1 cellular context compared by ENCODE assay signal in the genomic region with DNA sequence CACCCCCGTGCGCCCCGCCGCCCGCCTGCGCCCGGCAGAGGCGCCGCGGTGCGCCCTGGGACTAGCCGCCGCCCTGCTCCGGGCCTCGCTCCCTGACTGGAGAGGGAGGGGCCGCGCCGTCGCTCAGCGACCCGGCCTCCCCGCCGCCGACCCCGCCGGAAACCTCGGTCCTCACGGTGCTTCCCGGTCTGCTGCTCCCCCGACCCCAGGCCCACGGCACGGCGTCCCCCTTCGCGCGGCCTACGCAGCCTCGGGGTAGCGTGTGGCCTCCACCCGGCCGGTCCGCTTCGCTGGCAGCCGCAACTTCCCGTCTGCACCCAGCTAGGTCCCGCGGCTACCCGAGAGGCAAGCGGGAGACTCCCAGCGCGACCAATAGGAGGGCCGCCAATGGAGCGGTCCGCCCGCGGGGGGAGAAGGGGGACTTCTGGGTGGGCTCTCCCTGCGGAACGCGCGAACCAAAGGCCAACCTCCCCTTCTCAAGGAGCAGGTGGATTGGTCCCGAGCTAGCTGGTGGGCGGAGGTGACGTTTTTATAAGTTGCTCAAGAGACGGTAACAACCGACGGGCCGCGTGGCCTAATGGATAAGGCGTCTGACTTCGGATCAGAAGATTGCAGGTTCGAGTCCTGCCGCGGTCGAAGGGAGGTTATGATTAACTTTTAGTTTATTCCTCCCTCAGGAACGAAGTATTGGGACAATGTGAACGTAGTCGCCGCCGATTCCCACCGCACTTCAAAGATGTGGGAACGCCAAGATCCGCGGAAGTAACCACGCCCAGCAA.
A peak's percentile ranks its signal among the peaks of the same experiment; 100 is the strongest.
TF ChIP-seq lines count a peak whose summit lies in the region.

A gene (minus strand): TSS at position 315 of the 779 bp plus-strand sequence. CDS start 1,070 bp downstream, outside the sequence.

TF ChIP-seq in HepG2, 621 proteins besides CTCF, POLR2A, EP300 and RAD21 (continued from another document and continues in another):
- TF ChIP-seq, protein P1, sequence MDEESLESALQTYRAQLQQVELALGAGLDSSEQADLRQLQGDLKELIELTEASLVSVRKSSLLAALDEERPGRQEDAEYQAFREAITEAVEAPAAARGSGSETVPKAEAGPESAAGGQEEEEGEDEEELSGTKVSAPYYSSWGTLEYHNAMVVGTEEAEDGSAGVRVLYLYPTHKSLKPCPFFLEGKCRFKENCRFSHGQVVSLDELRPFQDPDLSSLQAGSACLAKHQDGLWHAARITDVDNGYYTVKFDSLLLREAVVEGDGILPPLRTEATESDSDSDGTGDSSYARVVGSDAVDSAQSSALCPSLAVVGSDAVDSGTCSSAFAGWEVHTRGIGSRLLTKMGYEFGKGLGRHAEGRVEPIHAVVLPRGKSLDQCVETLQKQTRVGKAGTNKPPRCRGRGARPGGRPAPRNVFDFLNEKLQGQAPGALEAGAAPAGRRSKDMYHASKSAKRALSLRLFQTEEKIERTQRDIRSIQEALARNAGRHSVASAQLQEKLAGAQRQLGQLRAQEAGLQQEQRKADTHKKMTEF (CRISPR knock-in tag; IDR thresholded peaks at IDR 0.05): peak; percentile 93
- TF ChIP-seq, protein P2, sequence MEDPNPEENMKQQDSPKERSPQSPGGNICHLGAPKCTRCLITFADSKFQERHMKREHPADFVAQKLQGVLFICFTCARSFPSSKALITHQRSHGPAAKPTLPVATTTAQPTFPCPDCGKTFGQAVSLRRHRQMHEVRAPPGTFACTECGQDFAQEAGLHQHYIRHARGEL (CRISPR knock-in tag; IDR thresholded peaks at IDR 0.05): no peak
- TF ChIP-seq RBFOX2 (IDR thresholded peaks at IDR 0.05; ENCODE audit: low read depth, low read length): peak; percentile 97
- TF ChIP-seq, protein P3, sequence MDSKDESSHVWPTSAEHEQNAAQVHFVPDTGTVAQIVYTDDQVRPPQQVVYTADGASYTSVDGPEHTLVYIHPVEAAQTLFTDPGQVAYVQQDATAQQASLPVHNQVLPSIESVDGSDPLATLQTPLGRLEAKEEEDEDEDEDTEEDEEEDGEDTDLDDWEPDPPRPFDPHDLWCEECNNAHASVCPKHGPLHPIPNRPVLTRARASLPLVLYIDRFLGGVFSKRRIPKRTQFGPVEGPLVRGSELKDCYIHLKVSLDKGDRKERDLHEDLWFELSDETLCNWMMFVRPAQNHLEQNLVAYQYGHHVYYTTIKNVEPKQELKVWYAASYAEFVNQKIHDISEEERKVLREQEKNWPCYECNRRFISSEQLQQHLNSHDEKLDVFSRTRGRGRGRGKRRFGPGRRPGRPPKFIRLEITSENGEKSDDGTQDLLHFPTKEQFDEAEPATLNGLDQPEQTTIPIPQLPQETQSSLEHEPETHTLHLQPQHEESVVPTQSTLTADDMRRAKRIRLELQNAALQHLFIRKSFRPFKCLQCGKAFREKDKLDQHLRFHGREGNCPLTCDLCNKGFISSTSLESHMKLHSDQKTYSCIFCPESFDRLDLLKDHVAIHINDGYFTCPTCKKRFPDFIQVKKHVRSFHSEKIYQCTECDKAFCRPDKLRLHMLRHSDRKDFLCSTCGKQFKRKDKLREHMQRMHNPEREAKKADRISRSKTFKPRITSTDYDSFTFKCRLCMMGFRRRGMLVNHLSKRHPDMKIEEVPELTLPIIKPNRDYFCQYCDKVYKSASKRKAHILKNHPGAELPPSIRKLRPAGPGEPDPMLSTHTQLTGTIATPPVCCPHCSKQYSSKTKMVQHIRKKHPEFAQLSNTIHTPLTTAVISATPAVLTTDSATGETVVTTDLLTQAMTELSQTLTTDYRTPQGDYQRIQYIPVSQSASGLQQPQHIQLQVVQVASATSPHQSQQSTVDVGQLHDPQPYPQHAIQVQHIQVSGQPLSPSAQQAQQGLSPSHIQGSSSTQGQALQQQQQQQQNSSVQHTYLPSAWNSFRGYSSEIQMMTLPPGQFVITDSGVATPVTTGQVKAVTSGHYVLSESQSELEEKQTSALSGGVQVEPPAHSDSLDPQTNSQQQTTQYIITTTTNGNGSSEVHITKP (CRISPR knock-in tag; IDR thresholded peaks at IDR 0.05; ENCODE audit: low read depth): peak; percentile 100
- peak; percentile 96 for TF ChIP-seq RBM22 (optimal IDR thresholded peaks at IDR 0.05; ENCODE audit: low read length)
- TF ChIP-seq ZNF777 (CRISPR knock-in tag; IDR thresholded peaks at IDR 0.05): peak; percentile 99
- TF ChIP-seq, protein P4, sequence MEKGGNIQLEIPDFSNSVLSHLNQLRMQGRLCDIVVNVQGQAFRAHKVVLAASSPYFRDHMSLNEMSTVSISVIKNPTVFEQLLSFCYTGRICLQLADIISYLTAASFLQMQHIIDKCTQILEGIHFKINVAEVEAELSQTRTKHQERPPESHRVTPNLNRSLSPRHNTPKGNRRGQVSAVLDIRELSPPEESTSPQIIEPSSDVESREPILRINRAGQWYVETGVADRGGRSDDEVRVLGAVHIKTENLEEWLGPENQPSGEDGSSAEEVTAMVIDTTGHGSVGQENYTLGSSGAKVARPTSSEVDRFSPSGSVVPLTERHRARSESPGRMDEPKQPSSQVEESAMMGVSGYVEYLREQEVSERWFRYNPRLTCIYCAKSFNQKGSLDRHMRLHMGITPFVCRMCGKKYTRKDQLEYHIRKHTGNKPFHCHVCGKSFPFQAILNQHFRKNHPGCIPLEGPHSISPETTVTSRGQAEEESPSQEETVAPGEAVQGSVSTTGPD (CRISPR knock-in tag; IDR thresholded peaks at IDR 0.05): no peak
- 0 out of 2 replicates have a peak, but pooled peaks have one; percentile 45 for TF ChIP-seq ZBTB42 (CRISPR knock-in tag; IDR thresholded peaks at IDR 0.05)
- no peak for TF ChIP-seq SRSF9 (IDR thresholded peaks at IDR 0.05; ENCODE audit: borderline replicate concordance, insufficient read depth, low read depth, low read length, poor library complexity, severe bottlenecking)
- peak; percentile 71 for TF ChIP-seq MEF2D (CRISPR knock-in tag; IDR thresholded peaks at IDR 0.05)
- TF ChIP-seq, protein P5, sequence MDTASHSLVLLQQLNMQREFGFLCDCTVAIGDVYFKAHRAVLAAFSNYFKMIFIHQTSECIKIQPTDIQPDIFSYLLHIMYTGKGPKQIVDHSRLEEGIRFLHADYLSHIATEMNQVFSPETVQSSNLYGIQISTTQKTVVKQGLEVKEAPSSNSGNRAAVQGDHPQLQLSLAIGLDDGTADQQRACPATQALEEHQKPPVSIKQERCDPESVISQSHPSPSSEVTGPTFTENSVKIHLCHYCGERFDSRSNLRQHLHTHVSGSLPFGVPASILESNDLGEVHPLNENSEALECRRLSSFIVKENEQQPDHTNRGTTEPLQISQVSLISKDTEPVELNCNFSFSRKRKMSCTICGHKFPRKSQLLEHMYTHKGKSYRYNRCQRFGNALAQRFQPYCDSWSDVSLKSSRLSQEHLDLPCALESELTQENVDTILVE (CRISPR knock-in tag; IDR thresholded peaks at IDR 0.05): peak; percentile 80
- TF ChIP-seq, protein P6, sequence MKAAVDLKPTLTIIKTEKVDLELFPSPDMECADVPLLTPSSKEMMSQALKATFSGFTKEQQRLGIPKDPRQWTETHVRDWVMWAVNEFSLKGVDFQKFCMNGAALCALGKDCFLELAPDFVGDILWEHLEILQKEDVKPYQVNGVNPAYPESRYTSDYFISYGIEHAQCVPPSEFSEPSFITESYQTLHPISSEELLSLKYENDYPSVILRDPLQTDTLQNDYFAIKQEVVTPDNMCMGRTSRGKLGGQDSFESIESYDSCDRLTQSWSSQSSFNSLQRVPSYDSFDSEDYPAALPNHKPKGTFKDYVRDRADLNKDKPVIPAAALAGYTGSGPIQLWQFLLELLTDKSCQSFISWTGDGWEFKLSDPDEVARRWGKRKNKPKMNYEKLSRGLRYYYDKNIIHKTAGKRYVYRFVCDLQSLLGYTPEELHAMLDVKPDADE (CRISPR knock-in tag; IDR thresholded peaks at IDR 0.05): no peak
- no peak for TF ChIP-seq ZFP82 (CRISPR knock-in tag; IDR thresholded peaks at IDR 0.05; ENCODE audit: borderline replicate concordance)
- TF ChIP-seq HDAC1 (CRISPR knock-in tag; IDR thresholded peaks at IDR 0.05): peak; percentile 82
- peak; percentile 28; the same call in 1 of the 2 replicates for TF ChIP-seq EED (CRISPR knock-in tag; IDR thresholded peaks at IDR 0.05)
- TF ChIP-seq NR2F1 (CRISPR knock-in tag; IDR thresholded peaks at IDR 0.05): 0 out of 4 replicates have a peak, but pooled peaks of 1 of the 2 experiments have one; percentile 4
- peak; percentile 66; the same call in 1 of the 2 replicates for TF ChIP-seq HOXA9 (CRISPR knock-in tag; IDR thresholded peaks at IDR 0.05; ENCODE audit: borderline replicate concordance)
- no peak for TF ChIP-seq MEIS1 (CRISPR knock-in tag; IDR thresholded peaks at IDR 0.05; ENCODE audit: borderline replicate concordance)
- TF ChIP-seq SMC3 (IDR thresholded peaks at IDR 0.05; ENCODE audit: low read length): no peak
- TF ChIP-seq RXRB (CRISPR knock-in tag; IDR thresholded peaks at IDR 0.05; ENCODE audit: borderline replicate concordance): peak; percentile 60; the same call in 1 of the 2 replicates
- TF ChIP-seq, protein P7, sequence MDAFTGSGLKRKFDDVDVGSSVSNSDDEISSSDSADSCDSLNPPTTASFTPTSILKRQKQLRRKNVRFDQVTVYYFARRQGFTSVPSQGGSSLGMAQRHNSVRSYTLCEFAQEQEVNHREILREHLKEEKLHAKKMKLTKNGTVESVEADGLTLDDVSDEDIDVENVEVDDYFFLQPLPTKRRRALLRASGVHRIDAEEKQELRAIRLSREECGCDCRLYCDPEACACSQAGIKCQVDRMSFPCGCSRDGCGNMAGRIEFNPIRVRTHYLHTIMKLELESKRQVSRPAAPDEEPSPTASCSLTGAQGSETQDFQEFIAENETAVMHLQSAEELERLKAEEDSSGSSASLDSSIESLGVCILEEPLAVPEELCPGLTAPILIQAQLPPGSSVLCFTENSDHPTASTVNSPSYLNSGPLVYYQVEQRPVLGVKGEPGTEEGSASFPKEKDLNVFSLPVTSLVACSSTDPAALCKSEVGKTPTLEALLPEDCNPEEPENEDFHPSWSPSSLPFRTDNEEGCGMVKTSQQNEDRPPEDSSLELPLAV (CRISPR knock-in tag; conservative IDR thresholded peaks at IDR 0.05; ENCODE audit: low read depth): no peak; the same call in 1 of the 2 replicates
- TF ChIP-seq ZMYM2 (CRISPR knock-in tag; IDR thresholded peaks at IDR 0.05): peak; percentile 95
- peak; percentile 95 for TF ChIP-seq POLR2AphosphoS5 (IDR thresholded peaks at IDR 0.05; ENCODE audit: low read depth, low read length)
- TF ChIP-seq JUNB (CRISPR knock-in tag; IDR thresholded peaks at IDR 0.05; ENCODE audit: borderline replicate concordance): no peak; the same call in 1 of the 2 replicates
- TF ChIP-seq ZNF703 (CRISPR knock-in tag; IDR thresholded peaks at IDR 0.05; ENCODE audit: borderline replicate concordance): 0 out of 2 replicates have a peak, but pooled peaks have one; percentile 72
- no peak for TF ChIP-seq HDAC6 (IDR thresholded peaks at IDR 0.05; ENCODE audit: low read depth, low read length)
- no peak for TF ChIP-seq ARHGAP35 (CRISPR knock-in tag; IDR thresholded peaks at IDR 0.05; ENCODE audit: borderline replicate concordance)
- no peak for TF ChIP-seq SMAD9 (CRISPR knock-in tag; IDR thresholded peaks at IDR 0.05)
- TF ChIP-seq ZNF562 (CRISPR knock-in tag; IDR thresholded peaks at IDR 0.05; ENCODE audit: borderline replicate concordance): no peak
- TF ChIP-seq, protein P8, sequence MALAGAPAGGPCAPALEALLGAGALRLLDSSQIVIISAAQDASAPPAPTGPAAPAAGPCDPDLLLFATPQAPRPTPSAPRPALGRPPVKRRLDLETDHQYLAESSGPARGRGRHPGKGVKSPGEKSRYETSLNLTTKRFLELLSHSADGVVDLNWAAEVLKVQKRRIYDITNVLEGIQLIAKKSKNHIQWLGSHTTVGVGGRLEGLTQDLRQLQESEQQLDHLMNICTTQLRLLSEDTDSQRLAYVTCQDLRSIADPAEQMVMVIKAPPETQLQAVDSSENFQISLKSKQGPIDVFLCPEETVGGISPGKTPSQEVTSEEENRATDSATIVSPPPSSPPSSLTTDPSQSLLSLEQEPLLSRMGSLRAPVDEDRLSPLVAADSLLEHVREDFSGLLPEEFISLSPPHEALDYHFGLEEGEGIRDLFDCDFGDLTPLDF (CRISPR knock-in tag; IDR thresholded peaks at IDR 0.05): peak; percentile 87
- TF ChIP-seq ZBTB21 (CRISPR knock-in tag; IDR thresholded peaks at IDR 0.05): peak; percentile 65; the same call in 1 of the 2 replicates
- no peak for TF ChIP-seq MZF1 (CRISPR knock-in tag; IDR thresholded peaks at IDR 0.05; ENCODE audit: borderline replicate concordance)
- TF ChIP-seq MED13 (CRISPR knock-in tag; IDR thresholded peaks at IDR 0.05): peak; percentile 91
- peak; percentile 91; the same call in 1 of the 2 replicates for TF ChIP-seq GTF3A (CRISPR knock-in tag; conservative IDR thresholded peaks at IDR 0.05)
- peak; percentile 45; the same call in 1 of the 2 replicates for TF ChIP-seq HCFC1 (IDR thresholded peaks at IDR 0.05; ENCODE audit: low read depth, low read length)
- TF ChIP-seq, protein P9, sequence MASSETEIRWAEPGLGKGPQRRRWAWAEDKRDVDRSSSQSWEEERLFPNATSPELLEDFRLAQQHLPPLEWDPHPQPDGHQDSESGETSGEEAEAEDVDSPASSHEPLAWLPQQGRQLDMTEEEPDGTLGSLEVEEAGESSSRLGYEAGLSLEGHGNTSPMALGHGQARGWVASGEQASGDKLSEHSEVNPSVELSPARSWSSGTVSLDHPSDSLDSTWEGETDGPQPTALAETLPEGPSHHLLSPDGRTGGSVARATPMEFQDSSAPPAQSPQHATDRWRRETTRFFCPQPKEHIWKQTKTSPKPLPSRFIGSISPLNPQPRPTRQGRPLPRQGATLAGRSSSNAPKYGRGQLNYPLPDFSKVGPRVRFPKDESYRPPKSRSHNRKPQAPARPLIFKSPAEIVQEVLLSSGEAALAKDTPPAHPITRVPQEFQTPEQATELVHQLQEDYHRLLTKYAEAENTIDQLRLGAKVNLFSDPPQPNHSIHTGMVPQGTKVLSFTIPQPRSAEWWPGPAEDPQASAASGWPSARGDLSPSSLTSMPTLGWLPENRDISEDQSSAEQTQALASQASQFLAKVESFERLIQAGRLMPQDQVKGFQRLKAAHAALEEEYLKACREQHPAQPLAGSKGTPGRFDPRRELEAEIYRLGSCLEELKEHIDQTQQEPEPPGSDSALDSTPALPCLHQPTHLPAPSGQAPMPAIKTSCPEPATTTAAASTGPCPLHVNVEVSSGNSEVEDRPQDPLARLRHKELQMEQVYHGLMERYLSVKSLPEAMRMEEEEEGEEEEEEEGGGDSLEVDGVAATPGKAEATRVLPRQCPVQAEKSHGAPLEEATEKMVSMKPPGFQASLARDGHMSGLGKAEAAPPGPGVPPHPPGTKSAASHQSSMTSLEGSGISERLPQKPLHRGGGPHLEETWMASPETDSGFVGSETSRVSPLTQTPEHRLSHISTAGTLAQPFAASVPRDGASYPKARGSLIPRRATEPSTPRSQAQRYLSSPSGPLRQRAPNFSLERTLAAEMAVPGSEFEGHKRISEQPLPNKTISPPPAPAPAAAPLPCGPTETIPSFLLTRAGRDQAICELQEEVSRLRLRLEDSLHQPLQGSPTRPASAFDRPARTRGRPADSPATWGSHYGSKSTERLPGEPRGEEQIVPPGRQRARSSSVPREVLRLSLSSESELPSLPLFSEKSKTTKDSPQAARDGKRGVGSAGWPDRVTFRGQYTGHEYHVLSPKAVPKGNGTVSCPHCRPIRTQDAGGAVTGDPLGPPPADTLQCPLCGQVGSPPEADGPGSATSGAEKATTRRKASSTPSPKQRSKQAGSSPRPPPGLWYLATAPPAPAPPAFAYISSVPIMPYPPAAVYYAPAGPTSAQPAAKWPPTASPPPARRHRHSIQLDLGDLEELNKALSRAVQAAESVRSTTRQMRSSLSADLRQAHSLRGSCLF (CRISPR knock-in tag; IDR thresholded peaks at IDR 0.05; ENCODE audit: borderline replicate concordance): no peak; the same call in 1 of the 2 replicates
- TF ChIP-seq POGZ (CRISPR knock-in tag; IDR thresholded peaks at IDR 0.05): peak; percentile 83; the same call in 1 of the 2 replicates
- TF ChIP-seq NFYC (CRISPR knock-in tag; IDR thresholded peaks at IDR 0.05): peak; percentile 92
- TF ChIP-seq KLF12 (CRISPR knock-in tag; IDR thresholded peaks at IDR 0.05; ENCODE audit: borderline replicate concordance): peak; percentile 86; the same call in 1 of the 2 replicates
